Comparison of ENCODE assay signal across 8 cellular contexts in the genomic region with DNA sequence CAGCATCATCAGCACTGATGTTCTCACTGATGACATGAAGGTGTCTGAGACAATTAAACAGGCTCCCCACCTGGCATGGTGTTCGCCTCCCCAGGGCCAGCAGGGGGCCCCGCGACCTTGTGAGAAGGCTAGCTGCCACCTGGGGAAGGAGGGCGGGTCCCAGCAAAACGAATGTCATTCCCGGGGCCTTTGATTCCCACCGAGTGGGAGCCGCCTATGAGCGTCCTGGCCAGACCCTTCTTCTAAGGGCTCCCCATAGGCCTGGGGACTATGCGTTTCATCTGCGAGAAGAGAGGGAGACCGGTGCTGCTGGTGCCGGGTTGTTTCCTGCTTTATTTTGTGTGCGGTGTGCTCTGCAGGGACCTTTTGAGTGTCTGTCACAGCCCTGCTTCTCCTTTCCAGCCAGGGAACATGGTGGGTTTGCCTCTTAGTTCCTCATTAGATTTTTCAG. TPM values are rescaled to one million over a fixed set of nuclear protein-coding genes. Genes with fewer than 3 reads are reported as not detected.
DNase-seq lines count a peak whose midpoint lies in the region; ATAC-seq and TF ChIP-seq lines count a peak whose summit lies in the region.

No MANE protein-coding gene starts in this region.

- no peaks in the 10 kb centered on the region for H3K9me3 ChIP-seq in T-helper 17 cell (ENCODE audit: control insufficient read depth, low read length, poor library complexity, severe bottlenecking)
- no peaks in the 10 kb centered on the region for H3K9me3 ChIP-seq in vagina

- no peaks in the 10 kb centered on the region for H3K36me3 ChIP-seq in GM06990 (ENCODE audit: control insufficient read depth, insufficient read depth, low read length)
- no peaks in the 10 kb centered on the region for H3K36me3 ChIP-seq in GM23338 (ENCODE audit: insufficient read depth)
- H3K36me3 ChIP-seq in vagina = no peaks in the 10 kb centered on the region

- peaks cover 25% of the 10 kb centered on the region for H3K4me1 ChIP-seq in GM23338 (ENCODE audit: insufficient read depth)
- no peaks in the 10 kb centered on the region for H3K4me1 ChIP-seq in vagina

- H3K9me3 Mint-ChIP-seq in GM23338 (no peaks in the 10 kb centered on the region; the same call in 2 of the 3 replicates), brain (no peaks in the 10 kb centered on the region)

- H3K4me3 ChIP-seq in GM06990 (replicated peaks; ENCODE audit: low read depth, low read length) = 0 out of 2 replicates have a peak overlapping the region, but pooled peaks have one; percentile 24
- H3K4me3 ChIP-seq in GM23338 = peak overlapping the region; percentile 36; the same call in 1 of the 2 replicates
- no peak overlapping the region for H3K4me3 ChIP-seq in vagina

- 0 out of 3 replicates have a peak overlapping the region, but pooled peaks have one; percentile 3 for H3K4me3 Mint-ChIP-seq in GM23338
- peak overlapping the region; percentile 66 for H3K4me3 Mint-ChIP-seq in T-helper 17 cell
- peak overlapping the region in 2 of 5 experiments; percentile 29 to 43 for H3K4me3 Mint-ChIP-seq in brain

- intact Hi-C loops in vagina (cut with DNase I) = no loop called here

- H3K4me1 Mint-ChIP-seq in GM23338 = peaks cover 30% of the 10 kb centered on the region
- peaks cover 5% of the 10 kb centered on the region for H3K4me1 Mint-ChIP-seq in T-helper 17 cell
- peaks cover 14% of the 10 kb centered on the region for H3K4me1 Mint-ChIP-seq in brain

- no peaks in the 10 kb centered on the region for H3K9me2 ChIP-seq in GM23338 (ENCODE audit: insufficient read depth)

- DNase-seq in GM06990 (ENCODE audit: extremely low read depth, insufficient read length) (peak; percentile 41), GM23338 (ENCODE audit: low spot score) (peak; percentile 96), LoVo (ENCODE audit: low spot score) (peak; percentile 49), T-helper 17 cell (peak; percentile 13 to 44 (median 14)), left lobe of liver (ENCODE audit: low spot score) (no peak), vagina (ENCODE audit: extremely low spot score in 2 of 2) (no peak)
- peak; percentile 21 for DNase-seq in stimulated activated CD8-positive, alpha-beta memory T cell treated with anti-CD3 and anti-CD28 coated beads, Interleukin-15, amount 100 ng/mL, for 1 hour (ENCODE audit: low read depth)

- H2AFZ ChIP-seq in GM23338 = peak overlapping the region; percentile 92

- no peaks in the 10 kb centered on the region; the same call in 1 of the 2 replicates for H3F3A ChIP-seq in GM23338 (replicated peaks; ENCODE audit: low read depth)

- H4K20me1 ChIP-seq in GM23338 (replicated peaks; ENCODE audit: insufficient read depth) = no peaks in the 10 kb centered on the region

- H3K27ac ChIP-seq in GM23338 (ENCODE audit: low read depth) (no peak overlapping the region), vagina (no peak overlapping the region)

- peak; percentile 88 for TF ChIP-seq CTCF in GM06990 (IDR thresholded peaks at IDR 0.05; ENCODE audit: insufficient read depth, low read length, poor library complexity, severe bottlenecking)
- peak; percentile 72 to 89 for TF ChIP-seq CTCF in GM23338 (conservative IDR thresholded peaks at IDR 0.05; ENCODE audit: low read depth in 2 of 2)
- peak; percentile 43 to 56 for TF ChIP-seq CTCF in brain (conservative IDR thresholded peaks at IDR 0.05)
- no peak for TF ChIP-seq CTCF in vagina (IDR thresholded peaks at IDR 0.05)

- no peak overlapping the region for H3K27ac Mint-ChIP-seq in GM23338
- no peak overlapping the region for H3K27ac Mint-ChIP-seq in T-helper 17 cell
- no peak overlapping the region for H3K27ac Mint-ChIP-seq in brain

- H3K27me3 ChIP-seq in GM06990 (replicated peaks; ENCODE audit: control insufficient read depth, insufficient read depth, low read length) (no peaks in the 10 kb centered on the region; the same call in 1 of the 2 replicates), GM23338 (ENCODE audit: insufficient read depth) (no peaks in the 10 kb centered on the region), vagina (no peaks in the 10 kb centered on the region)

- no peak for TF ChIP-seq POLR2A in vagina (IDR thresholded peaks at IDR 0.05)

- H3K27me3 Mint-ChIP-seq in GM23338 (ENCODE audit: insufficient read depth, low read depth, poor library complexity) = peaks cover 3% of the 10 kb centered on the region
- H3K27me3 Mint-ChIP-seq in T-helper 17 cell = peaks cover 62% of the 10 kb centered on the region
- H3K27me3 Mint-ChIP-seq in brain = no peaks in the 10 kb centered on the region

- ATAC-seq in GM23338 (peak; percentile 89), T-helper 17 cell (peak; percentile 80), left lobe of liver (peak; percentile 71)

- H3K79me2 ChIP-seq in GM23338 (replicated peaks; ENCODE audit: insufficient read depth) = no peaks in the 10 kb centered on the region

- H3K4me2 ChIP-seq in GM23338 = peak overlapping the region; percentile 64

- H3K36me3 Mint-ChIP-seq in GM23338 (ENCODE audit: low read depth) (no peaks in the 10 kb centered on the region), T-helper 17 cell (ENCODE audit: low read depth) (no peaks in the 10 kb centered on the region), brain (no peaks in the 10 kb centered on the region)

TF ChIP-seq in GM23338, 12 proteins besides CTCF, POLR2A, EP300 and RAD21:
- TF ChIP-seq, protein P1, sequence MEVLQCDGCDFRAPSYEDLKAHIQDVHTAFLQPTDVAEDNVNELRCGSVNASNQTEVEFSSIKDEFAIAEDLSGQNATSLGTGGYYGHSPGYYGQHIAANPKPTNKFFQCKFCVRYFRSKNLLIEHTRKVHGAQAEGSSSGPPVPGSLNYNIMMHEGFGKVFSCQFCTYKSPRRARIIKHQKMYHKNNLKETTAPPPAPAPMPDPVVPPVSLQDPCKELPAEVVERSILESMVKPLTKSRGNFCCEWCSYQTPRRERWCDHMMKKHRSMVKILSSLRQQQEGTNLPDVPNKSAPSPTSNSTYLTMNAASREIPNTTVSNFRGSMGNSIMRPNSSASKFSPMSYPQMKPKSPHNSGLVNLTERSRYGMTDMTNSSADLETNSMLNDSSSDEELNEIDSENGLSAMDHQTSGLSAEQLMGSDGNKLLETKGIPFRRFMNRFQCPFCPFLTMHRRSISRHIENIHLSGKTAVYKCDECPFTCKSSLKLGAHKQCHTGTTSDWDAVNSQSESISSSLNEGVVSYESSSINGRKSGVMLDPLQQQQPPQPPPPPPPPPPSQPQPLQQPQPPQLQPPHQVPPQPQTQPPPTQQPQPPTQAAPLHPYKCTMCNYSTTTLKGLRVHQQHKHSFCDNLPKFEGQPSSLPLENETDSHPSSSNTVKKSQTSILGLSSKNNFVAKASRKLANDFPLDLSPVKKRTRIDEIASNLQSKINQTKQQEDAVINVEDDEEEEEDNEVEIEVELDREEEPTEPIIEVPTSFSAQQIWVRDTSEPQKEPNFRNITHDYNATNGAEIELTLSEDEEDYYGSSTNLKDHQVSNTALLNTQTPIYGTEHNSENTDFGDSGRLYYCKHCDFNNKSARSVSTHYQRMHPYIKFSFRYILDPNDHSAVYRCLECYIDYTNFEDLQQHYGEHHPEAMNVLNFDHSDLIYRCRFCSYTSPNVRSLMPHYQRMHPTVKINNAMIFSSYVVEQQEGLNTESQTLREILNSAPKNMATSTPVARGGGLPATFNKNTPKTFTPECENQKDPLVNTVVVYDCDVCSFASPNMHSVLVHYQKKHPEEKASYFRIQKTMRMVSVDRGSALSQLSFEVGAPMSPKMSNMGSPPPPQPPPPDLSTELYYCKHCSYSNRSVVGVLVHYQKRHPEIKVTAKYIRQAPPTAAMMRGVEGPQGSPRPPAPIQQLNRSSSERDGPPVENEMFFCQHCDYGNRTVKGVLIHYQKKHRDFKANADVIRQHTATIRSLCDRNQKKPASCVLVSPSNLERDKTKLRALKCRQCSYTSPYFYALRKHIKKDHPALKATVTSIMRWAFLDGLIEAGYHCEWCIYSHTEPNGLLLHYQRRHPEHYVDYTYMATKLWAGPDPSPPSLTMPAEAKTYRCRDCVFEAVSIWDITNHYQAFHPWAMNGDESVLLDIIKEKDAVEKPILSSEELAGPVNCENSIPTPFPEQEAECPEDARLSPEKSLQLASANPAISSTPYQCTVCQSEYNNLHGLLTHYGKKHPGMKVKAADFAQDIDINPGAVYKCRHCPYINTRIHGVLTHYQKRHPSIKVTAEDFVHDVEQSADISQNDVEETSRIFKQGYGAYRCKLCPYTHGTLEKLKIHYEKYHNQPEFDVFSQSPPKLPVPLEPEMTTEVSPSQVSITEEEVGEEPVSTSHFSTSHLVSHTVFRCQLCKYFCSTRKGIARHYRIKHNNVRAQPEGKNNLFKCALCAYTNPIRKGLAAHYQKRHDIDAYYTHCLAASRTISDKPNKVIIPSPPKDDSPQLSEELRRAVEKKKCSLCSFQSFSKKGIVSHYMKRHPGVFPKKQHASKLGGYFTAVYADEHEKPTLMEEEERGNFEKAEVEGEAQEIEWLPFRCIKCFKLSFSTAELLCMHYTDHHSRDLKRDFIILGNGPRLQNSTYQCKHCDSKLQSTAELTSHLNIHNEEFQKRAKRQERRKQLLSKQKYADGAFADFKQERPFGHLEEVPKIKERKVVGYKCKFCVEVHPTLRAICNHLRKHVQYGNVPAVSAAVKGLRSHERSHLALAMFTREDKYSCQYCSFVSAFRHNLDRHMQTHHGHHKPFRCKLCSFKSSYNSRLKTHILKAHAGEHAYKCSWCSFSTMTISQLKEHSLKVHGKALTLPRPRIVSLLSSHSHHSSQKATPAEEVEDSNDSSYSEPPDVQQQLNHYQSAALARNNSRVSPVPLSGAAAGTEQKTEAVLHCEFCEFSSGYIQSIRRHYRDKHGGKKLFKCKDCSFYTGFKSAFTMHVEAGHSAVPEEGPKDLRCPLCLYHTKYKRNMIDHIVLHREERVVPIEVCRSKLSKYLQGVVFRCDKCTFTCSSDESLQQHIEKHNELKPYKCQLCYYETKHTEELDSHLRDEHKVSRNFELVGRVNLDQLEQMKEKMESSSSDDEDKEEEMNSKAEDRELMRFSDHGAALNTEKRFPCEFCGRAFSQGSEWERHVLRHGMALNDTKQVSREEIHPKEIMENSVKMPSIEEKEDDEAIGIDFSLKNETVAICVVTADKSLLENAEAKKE (CRISPR knock-in tag; IDR thresholded peaks at IDR 0.05) = peak; percentile 39; the same call in 1 of the 2 replicates
- TF ChIP-seq EZH2 (IDR thresholded peaks at IDR 0.05; ENCODE audit: low read depth, unreplicated experiment) (no peak), CREB1 (CRISPR knock-in tag; IDR thresholded peaks at IDR 0.05; ENCODE audit: low read depth) (0 out of 2 replicates have a peak, but pooled peaks have one; percentile 12)

RNA-seq across cellular contexts. Expression of a gene that starts 20.5 kb away (rescaled TPM):
- not detected in 2 replicates for total RNA-seq in GM23338 (2014; rRNA removed; shearing (Covaris generic))
- polyA plus RNA-seq in GM23338 (2016; fragmentation: Nextera tagmentation; extraction: Ambion mirVana) (not detected in 2 replicates), brain (ENCODE audit: insufficient read depth, low read depth, low replicate concordance) (not detected)
- total RNA-seq in T-helper 17 cell (not detected), left lobe of liver (not detected), vagina (not detected)

RNA-seq across cellular contexts. Expression of a gene that starts 46.8 kb away (rescaled TPM):
- 0.69 and 0.93 TPM in 2 replicates for total RNA-seq in GM23338 (2014; rRNA removed; shearing (Covaris generic))
- 0.45 and 0.47 TPM in 2 replicates for polyA plus RNA-seq in GM23338 (2016; fragmentation: Nextera tagmentation; extraction: Ambion mirVana)
- not detected for total RNA-seq in T-helper 17 cell
- polyA plus RNA-seq in brain (ENCODE audit: insufficient read depth, low read depth, low replicate concordance) = not detected
- total RNA-seq in left lobe of liver = not detected
- not detected for total RNA-seq in vagina

Comparison
In these comparisons a context has a peak if more than half of its experiments do, and no peak if none do; other contexts are left out.
1. DNase-seq: peak in GM06990 (single experiment), GM23338 (single experiment), LoVo (single experiment), T-helper 17 cell (3 of 3) and stimulated activated CD8-positive, alpha-beta memory T cell treated with anti-CD3 and anti-CD28 coated beads, Interleukin-15, amount 100 ng/mL, for 1 hour (single experiment); none in left lobe of liver (single experiment) and vagina (0 of 2).
2. H3K4me3 ChIP-seq: peak in GM06990 (single experiment) and GM23338 (single experiment); none in vagina (0 of 2).
3. CTCF ChIP-seq: peak in GM06990 (single experiment), GM23338 (2 of 2) and brain (2 of 2); none in vagina (0 of 3).
4. Peak in every context shown above with its lines, with median percentiles within 50 percentile points of each other: ATAC-seq.